8 cellular contexts compared by ENCODE assay signal in genomic region chr2:84969511-84970265, GRCh38. TPM values are rescaled to one million over a fixed set of nuclear protein-coding genes. Genes with fewer than 3 reads are reported as not detected.
DNase-seq lines count a peak whose midpoint lies in the region; ATAC-seq, FAIRE-seq and TF ChIP-seq lines count a peak whose summit lies in the region.

No MANE protein-coding gene starts in this region.

- POLR2A ChIA-PET in OCI-LY7 (lab: Charles Lee) (interaction anchor here (0.6 to 6.9 kb wide), 9 partner anchors 9 to 468 kb away, joined by 3 to 107 read pairs (median 7); no protein-coding TSS in a partner anchor), K562 (lab: Yijun Ruan, JAX) (interaction anchor here (0.6 to 3.2 kb wide), 12 partner anchors 8 to 499 kb away, joined by 3 to 12 read pairs (median 3); no protein-coding TSS in a partner anchor)

- H3K36me3 ChIP-seq in OCI-LY7 (ENCODE audit: insufficient read depth, low read length) (peaks cover 43% of the 10 kb centered on the region), K562 (ENCODE audit: control insufficient read depth, insufficient read depth, low read length) (peaks cover 27% of the 10 kb centered on the region), subcutaneous abdominal adipose tissue (ENCODE audit: control insufficient read depth in 5 of 5, insufficient read depth in 5 of 5, low read length in 5 of 5) (peaks cover 0 to 8% (median 0%) of the 10 kb centered on the region in 5 donors)

- DNase-seq in SIG-M5 treated with dmso at 0.1 percent for 504 hours (lab: John Stamatoyannopoulos, UW; ENCODE audit: unreplicated experiment) (peak; percentile 47), SIG-M5 (lab: John Stamatoyannopoulos, UW) (no peak), OCI-LY7 (ENCODE audit: low spot score) (peak; percentile 63), K562 (ENCODE audit: extremely low read depth in 1 of 4, low spot score in 3 of 4) (no peak), left colon (peak in 1 of 2 donors; percentile 25)

- H3K9me3 ChIP-seq in OCI-LY7 (ENCODE audit: low read length) (no peaks in the 10 kb centered on the region), K562 (replicated peaks; ENCODE audit: control insufficient read depth, insufficient read depth, low read depth, low read length) (no peaks in the 10 kb centered on the region), subcutaneous abdominal adipose tissue (ENCODE audit: control insufficient read depth in 5 of 5, low read length in 5 of 5) (no peaks in the 10 kb centered on the region)

- TF ChIP-seq CTCF in OCI-LY7 (conservative IDR thresholded peaks at IDR 0.05; ENCODE audit: low read length) (no peak), K562 (IDR thresholded peaks at IDR 0.05 in 2 of 3, conservative IDR thresholded peaks at IDR 0.05 in 1 of 3; ENCODE audit: insufficient read depth in 2 of 3, low read depth in 1 of 3, low read length in 3 of 3) (no peak)

- TF ChIP-seq EP300 in K562 (IDR thresholded peaks at IDR 0.05; ENCODE audit: low read length) = no peak

- peaks cover 27% of the 10 kb centered on the region for H3K4me1 ChIP-seq in OCI-LY7 (ENCODE audit: insufficient read depth, low read length, poor library complexity, severe bottlenecking)
- peaks cover 12 to 16% of the 10 kb centered on the region in 2 experiments; a peak in 4 of 5 replicates for H3K4me1 ChIP-seq in K562 (replicated peaks in 1 of 2; ENCODE audit: control insufficient read depth in 2 of 2, insufficient read depth in 2 of 2, low read length in 2 of 2)
- peaks cover 0 to 42% (median 34%) of the 10 kb centered on the region in 5 donors for H3K4me1 ChIP-seq in subcutaneous abdominal adipose tissue (ENCODE audit: control insufficient read depth in 5 of 5, insufficient read depth in 5 of 5, low read length in 5 of 5)

- H3K9ac ChIP-seq in K562 (ENCODE audit: insufficient read depth in 1 of 2, low read depth in 2 of 2, low read length in 2 of 2) (peak overlapping the region; percentile 92 to 95), subcutaneous abdominal adipose tissue (ENCODE audit: low read length in 5 of 5) (peak overlapping the region; percentile 71 to 99 (median 97))

- no peak for TF ChIP-seq RAD21 in K562 (CRISPR knock-in tag; conservative IDR thresholded peaks at IDR 0.05 in 1 of 2, IDR thresholded peaks at IDR 0.05 in 1 of 2)

- H4K20me1 ChIP-seq in OCI-LY7 (ENCODE audit: insufficient read depth, low read length) = peaks cover 14% of the 10 kb centered on the region
- peaks cover 5% of the 10 kb centered on the region; the same call in 1 of the 2 replicates for H4K20me1 ChIP-seq in K562 (replicated peaks; ENCODE audit: control insufficient read depth, insufficient read depth, low read length)

- H3K4me3 ChIP-seq in OCI-LY7 (ENCODE audit: low read depth, low read length, poor library complexity, severe bottlenecking) (peak overlapping the region; percentile 82), K562 (peak overlapping the region; percentile 85), subcutaneous abdominal adipose tissue (ENCODE audit: low read depth in 1 of 5, low read length in 5 of 5) (peak overlapping the region; percentile 83 to 89 (median 87))

- 0% methylated on average over 11 of the region's 11 CpGs for WGBS in K562 (ENCODE audit: insufficient coverage, low coverage, missing lambda C conversion rate)

- ATAC-seq in K562 (no peak), left colon (peak; percentile 46), GM19397 (IDR thresholded peaks at IDR 0.05; ENCODE audit: unreplicated experiment) (no peak), HG03196 (IDR thresholded peaks at IDR 0.05; ENCODE audit: unreplicated experiment) (no peak)

- FAIRE-seq in K562 (lab: Jason Lieb, UNC) = peak; percentile 69

- H2AFZ ChIP-seq in OCI-LY7 (ENCODE audit: low read length) (peak overlapping the region; percentile 23; the same call in 1 of the 2 replicates), K562 (ENCODE audit: low read depth, low read length) (peak overlapping the region; percentile 73; the same call in 1 of the 2 replicates)

- H3K9me1 ChIP-seq in K562 (ENCODE audit: control insufficient read depth, insufficient read depth, low read length) = peaks cover 3% of the 10 kb centered on the region

- no peaks in the 10 kb centered on the region for H3K9me2 ChIP-seq in OCI-LY7 (ENCODE audit: insufficient read depth, low read length)

- no peak; the same call in 1 of the 2 replicates for TF ChIP-seq POLR2A in K562 (conservative IDR thresholded peaks at IDR 0.05)

- no peaks in the 10 kb centered on the region for H3K27me3 ChIP-seq in K562 (ENCODE audit: control insufficient read depth in 2 of 2, insufficient read depth in 2 of 2, low read length in 2 of 2)
- H3K27me3 ChIP-seq in subcutaneous abdominal adipose tissue (ENCODE audit: control insufficient read depth in 5 of 5, insufficient read depth in 4 of 5, low read length in 5 of 5) = no peaks in the 10 kb centered on the region

- CTCF ChIA-PET in OCI-LY7 (lab: Charles Lee; ENCODE audit: unreplicated experiment) = interaction anchor here (0.9 to 1.6 kb wide), 4 partner anchors 13 to 50 kb away, joined by 3 to 6 read pairs (median 4); no protein-coding TSS in a partner anchor
- CTCF ChIA-PET in K562 (lab: Yijun Ruan, JAX; ENCODE audit: low intra/inter-chr PET ratio) = no interaction called here

- in situ Hi-C loops in K562 (cut with MboI) = no loop called here

- BruUV-seq in OCI-LY7 (replicated peaks; lab: Mats Ljungman, UMichigan) = TSS peak; percentile 79
- TSS peak; percentile 66 for BruUV-seq in K562 (replicated peaks; lab: Mats Ljungman, UMichigan)

- H3K79me2 ChIP-seq in OCI-LY7 (ENCODE audit: insufficient read depth, low read depth, low read length) (peaks cover 56% of the 10 kb centered on the region), K562 (ENCODE audit: control insufficient read depth, insufficient read depth, low read length) (peaks cover 68% of the 10 kb centered on the region)

- H3K27ac ChIP-seq in OCI-LY7 (ENCODE audit: low read depth, low read length, poor library complexity, severe bottlenecking) (peak overlapping the region; percentile 85), K562 (ENCODE audit: extremely low read depth, low read depth, low read length) (peak overlapping the region; percentile 93), subcutaneous abdominal adipose tissue (ENCODE audit: low read depth, low read length) (peak overlapping the region; percentile 96)

- H3K4me2 ChIP-seq in OCI-LY7 (ENCODE audit: low read length) = peak overlapping the region; percentile 81
- peak overlapping the region; percentile 90 for H3K4me2 ChIP-seq in K562 (ENCODE audit: insufficient read depth, low read length)

- intact Hi-C loops in OCI-LY7 (cut with micrococcal nuclease; ENCODE audit: unreplicated experiment) = loop anchor here (1.0 to 2.0 kb wide), 3 partner anchors 23 to 45 kb away; no protein-coding TSS in a partner anchor
- intact Hi-C loops in K562 (cut with micrococcal nuclease) = loop anchor here (5.0 kb wide), 1 partner anchor 43 kb away; no protein-coding TSS in a partner anchor
- intact Hi-C loops in left colon (cut with DNase I, micrococcal nuclease) = no loop called here

TF ChIP-seq in K562, 482 proteins besides CTCF, POLR2A, EP300 and RAD21 (continues in another document):
- TF ChIP-seq HOMEZ (CRISPR knock-in tag; IDR thresholded peaks at IDR 0.05) (no peak), ADNP (tag; IDR thresholded peaks at IDR 0.05) (peak; percentile 83), NR0B1 (IDR thresholded peaks at IDR 0.05; ENCODE audit: partially characterized antibody) (no peak), ETV1 (tag; conservative IDR thresholded peaks at IDR 0.05; ENCODE audit: low read depth) (0 out of 2 replicates have a peak, but pooled peaks have one; percentile 12), FUS (optimal IDR thresholded peaks at IDR 0.05; ENCODE audit: low read depth, low read length) (no peak)

RNA-seq across cellular contexts. Expression of gene KCMF1, which starts 1.3 kb away (rescaled TPM):
- total RNA-seq in OCI-LY7 (2014; rRNA removed; shearing (Covaris generic)) = 42.2 and 63.0 TPM in 2 replicates
- total RNA-seq in OCI-LY7 (2022) = 95.1 and 108 TPM in 2 replicates
- total RNA-seq in K562 (2011; cell fraction: chromatin; rRNA removed; ENCODE audit: low replicate concordance) = 25.9 and 38.5 TPM in 2 replicates
- 8.8 and 10.0 TPM in 2 replicates for total RNA-seq in K562 (2011; cell fraction: nucleolus; rRNA removed)
- total RNA-seq in K562 (2011; cell fraction: nucleoplasm; rRNA removed) = 17.4 and 18.4 TPM in 2 replicates
- total RNA-seq in K562 (2014; rRNA removed) = 30.7 and 34.7 TPM in 2 replicates
- total RNA-seq in K562 (2014; rRNA removed; fragmentation: Illumina TruSeq; extraction: Trizol) = 61.3 and 73.9 TPM in 2 replicates
- total RNA-seq in K562 (2015; rRNA removed; fragmentation: Illumina TruSeq; extraction: Trizol) = 46.5 and 47.0 TPM in 2 replicates
- 68.8 and 69.5 TPM in 2 replicates for total RNA-seq in K562 (2021)
- 57.7 and 88.2 TPM in 2 replicates for polyA plus RNA-seq in K562 (2011; rRNA removed)
- 28.6 and 42.6 TPM in 2 replicates for polyA plus RNA-seq in K562 (2011; cell fraction: cytosol; rRNA removed)
- polyA plus RNA-seq in K562 (2011; cell fraction: nucleus; rRNA removed) = 23.7 and 33.0 TPM in 2 replicates
- polyA plus RNA-seq in K562 (2012) = 49.1 and 51.2 TPM in 2 replicates
- polyA plus RNA-seq in K562 (2014; fragmentation: Illumina TruSeq; extraction: Trizol) = 52.0 and 52.8 TPM in 2 replicates
- 1 to 10 TPM; 6.8 to 7.5 TPM for polyA plus RNA-seq in K562 (2014; fragmentation: Nextera tagmentation; extraction: Ambion mirVana)
- 36.7 and 43.9 TPM in 2 replicates for polyA plus RNA-seq in K562 (2014; rRNA removed)
- polyA minus RNA-seq in K562 (2011; rRNA and poly(A)+ RNA removed) = 80.5 and 109 TPM in 2 replicates
- polyA minus RNA-seq in K562 (2011; cell fraction: cytosol; rRNA and poly(A)+ RNA removed) = 18.0 and 41.3 TPM in 2 replicates
- polyA minus RNA-seq in K562 (2011; cell fraction: nucleus; rRNA and poly(A)+ RNA removed) = 8.1 and 14.1 TPM in 2 replicates
- 100 to 1,000 TPM in 1 of 2 donors, 10 to 100 TPM in 1; 67.6 to 101 TPM for total RNA-seq in left colon

Comparison
In these comparisons a context has a peak if more than half of its experiments do, and no peak if none do; other contexts are left out.
1. DNase-seq: peak in SIG-M5 treated with dmso at 0.1 percent for 504 hours (single experiment) and OCI-LY7 (single experiment); none in SIG-M5 (single experiment) and K562 (0 of 4).
2. intact Hi-C loops: an anchor here in OCI-LY7 (1.0 to 2.0 kb wide) and K562 (5.0 kb wide); none called in left colon.
3. Peak in every context shown above with its lines, with median percentiles within 50 percentile points of each other: H3K27ac ChIP-seq and H3K4me3 ChIP-seq.